ENCODE assay signal across 24 cellular contexts in genomic region chr13:99693351-99693750, GRCh38.
"Had no signal": no experiment of that assay in that cellular context is flagged by ENCODE, and none has a peak within 500 bp of the region (broad histone marks: within the 10 kb centered on the region; RNA-seq: fewer than 3 reads in every experiment).

No MANE protein-coding gene starts in this region.

- FAIRE-seq: small intestine had no signal

- H3K4me1 Mint-ChIP-seq: activated naive CD8-positive, alpha-beta T cell treated with anti-CD3 and anti-CD28 coated beads for 36 hours; activated T-helper 17 cell treated with anti-CD3 and anti-CD28 coated beads, Interleukin-2, amount 50 U/mL, for 72 hours had no signal

- H3K4me3 Mint-ChIP-seq: activated naive CD8-positive, alpha-beta T cell treated with anti-CD3 and anti-CD28 coated beads for 36 hours; activated T-cell treated with anti-CD3 and anti-CD28 coated beads, Interleukin-2, amount 50 U/mL, for 24 hours; activated T-helper 17 cell treated with anti-CD3 and anti-CD28 coated beads, Interleukin-2, amount 50 U/mL, for 72 hours; natural killer cell treated with Interleukin-12 subunit alpha and Interleukin-12 subunit beta and Interleukin-15 and Interleukin-18, amount 100 ng/mL, for 72 hours; stimulated activated naive B cell treated with anti-CD40 and anti-IgM and Interleukin-4, amounts not matched to agents 10 μg/mL and 1 μg/mL and 100 μg/mL, for 72 hours had no signal

- H3K9me3 Mint-ChIP-seq: activated naive CD8-positive, alpha-beta T cell treated with anti-CD3 and anti-CD28 coated beads for 36 hours; activated T-cell treated with anti-CD3 and anti-CD28 coated beads, Interleukin-2, amount 50 U/mL, for 24 hours; activated T-helper 17 cell treated with anti-CD3 and anti-CD28 coated beads, Interleukin-2, amount 50 U/mL, for 72 hours; natural killer cell treated with Interleukin-12 subunit alpha and Interleukin-12 subunit beta and Interleukin-15 and Interleukin-18, amount 100 ng/mL, for 72 hours; stimulated activated naive B cell treated with anti-CD40 and anti-IgM and Interleukin-4, amounts not matched to agents 10 μg/mL and 1 μg/mL and 100 μg/mL, for 72 hours had no signal

- H3K27ac Mint-ChIP-seq: activated naive CD8-positive, alpha-beta T cell treated with anti-CD3 and anti-CD28 coated beads for 36 hours; activated T-cell treated with anti-CD3 and anti-CD28 coated beads, Interleukin-2, amount 50 U/mL, for 24 hours; activated T-helper 17 cell treated with anti-CD3 and anti-CD28 coated beads, Interleukin-2, amount 50 U/mL, for 72 hours; natural killer cell treated with Interleukin-12 subunit alpha and Interleukin-12 subunit beta and Interleukin-15 and Interleukin-18, amount 100 ng/mL, for 72 hours; stimulated activated naive B cell treated with anti-CD40 and anti-IgM and Interleukin-4, amounts not matched to agents 10 μg/mL and 1 μg/mL and 100 μg/mL, for 72 hours had no signal

- H3K36me3 ChIP-seq: left lung, uterus had no signal

- H3K27me3 ChIP-seq: left lung, uterus had no signal

- H3K36me3 Mint-ChIP-seq: activated naive CD8-positive, alpha-beta T cell treated with anti-CD3 and anti-CD28 coated beads for 36 hours; natural killer cell treated with Interleukin-12 subunit alpha and Interleukin-12 subunit beta and Interleukin-15 and Interleukin-18, amount 100 ng/mL, for 72 hours had no signal

- ATAC-seq: activated T-helper 17 cell treated with anti-CD3 and anti-CD28 coated beads, Interleukin-2, amount 50 U/mL, for 72 hours; left lung; natural killer cell treated with Interleukin-12 subunit alpha and Interleukin-12 subunit beta and Interleukin-15 and Interleukin-18, amount 100 ng/mL, for 72 hours; sciatic nerve; stimulated activated naive B cell treated with anti-CD40 and anti-IgM and Interleukin-4, amounts not matched to agents 10 μg/mL and 1 μg/mL and 100 μg/mL, for 72 hours had no signal

- H3K9me3 ChIP-seq: left lung, uterus had no signal

- H3K27ac ChIP-seq: coronary artery, epithelial cell of prostate, left lung, uterus, VCaP had no signal

- H3K4me3 ChIP-seq: coronary artery, left lung, uterus had no signal

- H3K27me3 Mint-ChIP-seq: activated naive CD8-positive, alpha-beta T cell treated with anti-CD3 and anti-CD28 coated beads for 36 hours; activated T-cell treated with anti-CD3 and anti-CD28 coated beads, Interleukin-2, amount 50 U/mL, for 24 hours; activated T-helper 17 cell treated with anti-CD3 and anti-CD28 coated beads, Interleukin-2, amount 50 U/mL, for 72 hours; natural killer cell treated with Interleukin-12 subunit alpha and Interleukin-12 subunit beta and Interleukin-15 and Interleukin-18, amount 100 ng/mL, for 72 hours; stimulated activated naive B cell treated with anti-CD40 and anti-IgM and Interleukin-4, amounts not matched to agents 10 μg/mL and 1 μg/mL and 100 μg/mL, for 72 hours had no signal

- H3K4me1 ChIP-seq: left lung, uterus had no signal

- DNase-seq: activated CD4-positive, alpha-beta T cell treated with anti-CD3 and anti-CD28 coated beads for 1 hour; activated CD4-positive, alpha-beta T cell treated with anti-CD3 and anti-CD28 coated beads, Interleukin-2, amount 50 U/mL, for 1 hour; activated CD8-positive, alpha-beta memory T cell treated with anti-CD3 and anti-CD28 coated beads, Interleukin-2, amount 50 U/mL, for 4 hours; activated naive CD4-positive, alpha-beta T cell treated with Interleukin-2 at 50 U/mL for 16 hours; activated naive CD8-positive, alpha-beta T cell treated with anti-CD3 and anti-CD28 coated beads for 36 hours; activated T-cell treated with anti-CD3 and anti-CD28 coated beads, Interleukin-2, amount 50 U/mL, for 24 hours; foreskin fibroblast; kidney glomerular epithelial cell; left lung; midbrain; occipital lobe; posterior cingulate gyrus; small intestine; stimulated activated CD4-positive, alpha-beta T cell treated with anti-CD3 and anti-CD28 coated beads, Interleukin-15, amount 100 ng/mL, for 24 hours; stimulated activated CD8-positive, alpha-beta memory T cell treated with anti-CD3 and anti-CD28 coated beads, Interleukin-4, amount 100 ng/mL, for 48 hours; stimulated activated naive B cell treated with anti-CD40 and anti-IgM and Interleukin-4, amounts not matched to agents 10 μg/mL and 1 μg/mL and 100 μg/mL, for 72 hours; trophoblast cell; uterus had no signal
